ENCODE assay signal across 29 cellular contexts in the genomic region with DNA sequence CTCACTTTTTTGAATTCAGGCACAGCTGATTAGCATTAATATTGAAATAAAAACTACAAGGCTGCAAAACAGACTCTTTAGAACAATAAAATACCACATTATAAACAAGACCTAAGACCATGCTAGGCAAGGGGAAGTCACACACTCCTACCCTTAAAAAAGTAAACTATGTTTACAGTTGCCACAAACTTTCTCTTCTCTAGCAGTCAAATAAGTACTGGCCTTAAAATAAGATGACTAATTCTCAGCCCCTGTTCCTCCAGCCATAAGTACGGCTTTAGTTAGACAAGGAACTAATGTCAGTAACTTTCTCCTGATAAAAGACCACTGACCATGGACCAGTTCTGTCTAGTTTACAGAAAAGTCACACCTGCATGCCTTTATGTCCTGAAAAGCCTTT.
DNase-seq lines count a peak whose midpoint lies in the region; ATAC-seq, FAIRE-seq and TF ChIP-seq lines count a peak whose summit lies in the region.
"Had no signal": no experiment of that assay in that cellular context is flagged by ENCODE, and none has a peak within 500 bp of the region (broad histone marks: within the 10 kb centered on the region; RNA-seq: fewer than 3 reads in every experiment).

No MANE protein-coding gene starts in this region.

- DNase-seq in GM10248 (ENCODE audit: extremely low spot score) (peak; percentile 18), coronary artery (ENCODE audit: low spot score) (no peak), GM19239 (ENCODE audit: insufficient read length, low spot score) (no peak)
- no peak for DNase-seq in activated naive CD4-positive, alpha-beta T cell treated with anti-CD3 and anti-CD28 coated beads, Interleukin-2, amount 10 ng/mL, durations not matched to agents 7 days and 5 days
- no peak for DNase-seq in central memory CD4-positive, alpha-beta T cell
- DNase-seq: activated CD4-positive, alpha-beta T cell treated with anti-CD3 and anti-CD28 coated beads, Interleukin-2, amount 10 ng/mL, durations not matched to agents 24 days and 14 days; activated CD8-positive, alpha-beta memory T cell treated with anti-CD3 and anti-CD28 coated beads, Interleukin-2, amount 10 ng/mL, durations not matched to agents 7 days and 5 days; CD8-positive, alpha-beta memory T cell; GDM1; heart right ventricle; KBM-7; naive thymus-derived CD8-positive, alpha-beta T cell; NCI-H526 treated with DMSO at 0.1 percent for 48 hours; retina; RPMI8226; stimulated activated CD4-positive, alpha-beta T cell treated with anti-CD3 and anti-CD28 coated beads, Interleukin-4, amount 100 ng/mL, for 4 hours; stimulated activated naive CD8-positive, alpha-beta T cell treated with anti-CD3 and anti-CD28 coated beads, Interleukin-15, amount 100 ng/mL, for 72 hours; T-helper 17 cell; tibial artery had no signal

- CTCF ChIA-PET in GM10248 (lab: Yijun Ruan, JAX), result interaction anchor here (1.2 to 1.5 kb wide), 2 partner anchors 8 to 20 kb away, joined by 3 to 4 read pairs; no protein-coding TSS in a partner anchor
- CTCF ChIA-PET in activated naive CD4-positive, alpha-beta T cell treated with anti-CD3 and anti-CD28 coated beads, Interleukin-2, amount 10 ng/mL, durations not matched to agents 7 days and 5 days (lab: Charles Lee), result no interaction called here

- H3K27me3 Mint-ChIP-seq in activated naive CD4-positive, alpha-beta T cell treated with anti-CD3 and anti-CD28 coated beads, Interleukin-2, amount 10 ng/mL, durations not matched to agents 7 days and 5 days, result peaks cover 17% of the 10 kb centered on the region

- H3K4me3 Mint-ChIP-seq in activated naive CD4-positive, alpha-beta T cell treated with anti-CD3 and anti-CD28 coated beads, Interleukin-2, amount 10 ng/mL, durations not matched to agents 7 days and 5 days, result no peak overlapping the region
- H3K4me3 Mint-ChIP-seq: activated CD4-positive, alpha-beta T cell treated with anti-CD3 and anti-CD28 coated beads, Interleukin-2, amount 10 ng/mL, durations not matched to agents 24 days and 14 days; activated CD8-positive, alpha-beta memory T cell treated with anti-CD3 and anti-CD28 coated beads, Interleukin-2, amount 10 ng/mL, durations not matched to agents 7 days and 5 days; activated naive CD8-positive, alpha-beta T cell; activated T-helper 1 cell treated with anti-CD3 and anti-CD28 coated beads, Interleukin-12 subunit alpha, Interleukin-12 subunit beta, Interleukin-2, Interleukin-4 antibody, amounts not matched to agents 30 ng/mL and 10 ng/mL and 1 ng/mL, durations not matched to agents 14 hours and 24 hours and 36 hours; CD8-positive, alpha-beta memory T cell; central memory CD8-positive, alpha-beta T cell; naive thymus-derived CD8-positive, alpha-beta T cell; stimulated activated naive CD8-positive, alpha-beta T cell treated with anti-CD3 and anti-CD28 coated beads, Interleukin-15, amount 100 ng/mL, for 72 hours; T-helper 17 cell had no signal

- no peak for FAIRE-seq in GM19239 (lab: Jason Lieb, UNC)
- FAIRE-seq: astrocyte had no signal

- no peaks in the 10 kb centered on the region for H3K4me1 Mint-ChIP-seq in activated naive CD4-positive, alpha-beta T cell treated with anti-CD3 and anti-CD28 coated beads, Interleukin-2, amount 10 ng/mL, durations not matched to agents 7 days and 5 days
- H3K4me1 Mint-ChIP-seq: activated CD4-positive, alpha-beta T cell treated with anti-CD3 and anti-CD28 coated beads, Interleukin-2, amount 10 ng/mL, durations not matched to agents 24 days and 14 days; activated CD8-positive, alpha-beta memory T cell treated with anti-CD3 and anti-CD28 coated beads, Interleukin-2, amount 10 ng/mL, durations not matched to agents 7 days and 5 days; CD8-positive, alpha-beta memory T cell; central memory CD8-positive, alpha-beta T cell; naive thymus-derived CD8-positive, alpha-beta T cell; stimulated activated naive CD8-positive, alpha-beta T cell treated with anti-CD3 and anti-CD28 coated beads, Interleukin-15, amount 100 ng/mL, for 72 hours; T-helper 17 cell had no signal

- ATAC-seq in GM19395 (IDR thresholded peaks at IDR 0.05; ENCODE audit: unreplicated experiment) (peak; percentile 62), HG02623 (IDR thresholded peaks at IDR 0.05; ENCODE audit: unreplicated experiment) (peak; percentile 68), HG03378 (IDR thresholded peaks at IDR 0.05; ENCODE audit: unreplicated experiment) (peak; percentile 58)
- ATAC-seq: activated CD8-positive, alpha-beta memory T cell treated with anti-CD3 and anti-CD28 coated beads, Interleukin-2, amount 10 ng/mL, durations not matched to agents 7 days and 5 days; heart right ventricle; left lobe of liver; naive thymus-derived CD8-positive, alpha-beta T cell; stimulated activated naive CD8-positive, alpha-beta T cell treated with anti-CD3 and anti-CD28 coated beads, Interleukin-15, amount 100 ng/mL, for 72 hours; T-helper 17 cell had no signal

- POLR2A ChIA-PET in GM10248 (lab: Yijun Ruan, JAX), result no interaction called here

- H3K27ac Mint-ChIP-seq in activated naive CD4-positive, alpha-beta T cell treated with anti-CD3 and anti-CD28 coated beads, Interleukin-2, amount 10 ng/mL, durations not matched to agents 7 days and 5 days, result no peak overlapping the region
- H3K27ac Mint-ChIP-seq: activated CD4-positive, alpha-beta T cell treated with anti-CD3 and anti-CD28 coated beads, Interleukin-2, amount 10 ng/mL, durations not matched to agents 24 days and 14 days; activated CD8-positive, alpha-beta memory T cell treated with anti-CD3 and anti-CD28 coated beads, Interleukin-2, amount 10 ng/mL, durations not matched to agents 7 days and 5 days; activated naive CD8-positive, alpha-beta T cell; activated T-helper 1 cell treated with anti-CD3 and anti-CD28 coated beads, Interleukin-12 subunit alpha, Interleukin-12 subunit beta, Interleukin-2, Interleukin-4 antibody, amounts not matched to agents 30 ng/mL and 10 ng/mL and 1 ng/mL, durations not matched to agents 14 hours and 24 hours and 36 hours; CD8-positive, alpha-beta memory T cell; naive thymus-derived CD8-positive, alpha-beta T cell; stimulated activated naive CD8-positive, alpha-beta T cell treated with anti-CD3 and anti-CD28 coated beads, Interleukin-15, amount 100 ng/mL, for 72 hours; T-helper 17 cell had no signal

- TF ChIP-seq CTCF in GM10248 (IDR thresholded peaks at IDR 0.05; ENCODE audit: control extremely low read depth, extremely low read depth, low read depth, missing control alignments), result no peak
- TF ChIP-seq CTCF in coronary artery (IDR thresholded peaks at IDR 0.05), result no peak

- H3K36me3 Mint-ChIP-seq in activated naive CD4-positive, alpha-beta T cell treated with anti-CD3 and anti-CD28 coated beads, Interleukin-2, amount 10 ng/mL, durations not matched to agents 7 days and 5 days, result no peaks in the 10 kb centered on the region

- H3K4me3 ChIP-seq in coronary artery, result no peak overlapping the region
- H3K4me3 ChIP-seq: heart right ventricle, tibial artery had no signal

- H3K9me3 Mint-ChIP-seq in activated naive CD4-positive, alpha-beta T cell treated with anti-CD3 and anti-CD28 coated beads, Interleukin-2, amount 10 ng/mL, durations not matched to agents 7 days and 5 days, result peaks cover 13% of the 10 kb centered on the region
- H3K9me3 Mint-ChIP-seq: central memory CD8-positive, alpha-beta T cell had no signal

- no peak overlapping the region for H3K27ac ChIP-seq in coronary artery
- H3K27ac ChIP-seq: 22Rv1, epithelial cell of prostate, heart right ventricle, tibial artery had no signal
